ENCODE assay signal across 19 cellular contexts in the genomic region with DNA sequence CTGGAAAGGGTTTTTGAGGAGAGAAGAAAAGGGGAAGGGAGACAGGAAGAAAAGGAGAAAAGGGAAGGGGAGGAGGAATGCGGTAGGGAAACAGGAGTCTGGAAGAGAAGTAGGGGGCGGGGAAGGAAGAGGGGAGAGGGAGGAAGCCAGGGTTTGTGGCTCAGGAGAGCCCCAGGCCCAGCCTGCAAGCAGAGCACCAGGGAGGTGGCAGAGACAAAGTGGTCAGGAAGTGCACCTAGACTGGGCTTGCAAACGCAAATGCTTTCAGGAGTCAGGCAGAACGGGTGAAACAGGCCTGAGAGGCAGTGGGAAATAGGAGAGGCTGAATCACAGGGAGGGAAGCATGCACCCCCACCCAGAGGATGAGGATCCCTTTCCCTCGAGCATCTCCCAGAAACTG.
DNase-seq lines count a peak whose midpoint lies in the region; ATAC-seq, FAIRE-seq and TF ChIP-seq lines count a peak whose summit lies in the region.
"Had no signal": no experiment of that assay in that cellular context is flagged by ENCODE, and none has a peak within 500 bp of the region (broad histone marks: within the 10 kb centered on the region; RNA-seq: fewer than 3 reads in every experiment).

No MANE protein-coding gene starts in this region.

- peak overlapping the region; percentile 70 for H3K4me2 ChIP-seq in HepG2 (ENCODE audit: low read depth, low read length)
- H3K4me2 ChIP-seq in endothelial cell of umbilical vein (ENCODE audit: insufficient read depth, low read length): no peak overlapping the region

- no peak for TF ChIP-seq RAD21 in HepG2 (CRISPR knock-in tag; IDR thresholded peaks at IDR 0.05)

- dilution Hi-C loops in endothelial cell of umbilical vein (cut with MboI; ENCODE audit: extremely low pct_ligation_motif_present, low sequenced_read_pairs): no loop called here

- no peaks in the 10 kb centered on the region for H3K9me1 ChIP-seq in endothelial cell of umbilical vein (replicated peaks; ENCODE audit: control insufficient read depth, extremely low read depth, insufficient read depth, low read length)

- POLR2A ChIA-PET in HepG2 (lab: Yijun Ruan, JAX): no interaction called here
- POLR2A ChIA-PET in endothelial cell of umbilical vein (lab: Charles Lee): no interaction called here
- POLR2A ChIA-PET in naive thymus-derived CD8-positive, alpha-beta T cell (lab: Charles Lee): no interaction called here

- no peaks in the 10 kb centered on the region; a peak in 1 of 5 replicates for H3K27me3 ChIP-seq in HepG2 (ENCODE audit: control insufficient read depth in 1 of 2, insufficient read depth in 2 of 2, low read length in 2 of 2)
- no peaks in the 10 kb centered on the region for H3K27me3 ChIP-seq in right lobe of liver
- H3K27me3 ChIP-seq in endothelial cell of umbilical vein (ENCODE audit: control insufficient read depth in 2 of 2, insufficient read depth in 2 of 2, low read length in 2 of 2): peaks cover 0 to 12% of the 10 kb centered on the region in 2 experiments
- H3K27me3 ChIP-seq in lower lobe of right lung (ENCODE audit: low read depth): no peaks in the 10 kb centered on the region
- no peaks in the 10 kb centered on the region for H3K27me3 ChIP-seq in vagina
- H3K27me3 ChIP-seq: esophagus muscularis mucosa, transverse colon had no signal

- peaks cover 0 to 12% (median 5%) of the 10 kb centered on the region in 3 donors for H3K36me3 Mint-ChIP-seq in naive thymus-derived CD8-positive, alpha-beta T cell

- H3K9me3 ChIP-seq in HepG2 (ENCODE audit: low read length): no peaks in the 10 kb centered on the region
- H3K9me3 ChIP-seq in right lobe of liver: no peaks in the 10 kb centered on the region
- no peaks in the 10 kb centered on the region for H3K9me3 ChIP-seq in endothelial cell of umbilical vein (replicated peaks; ENCODE audit: control insufficient read depth, insufficient read depth, low read length)
- no peaks in the 10 kb centered on the region for H3K9me3 ChIP-seq in lower lobe of right lung
- H3K9me3 ChIP-seq in vagina: no peaks in the 10 kb centered on the region
- H3K9me3 ChIP-seq: esophagus muscularis mucosa, transverse colon had no signal

- H3K4me1 ChIP-seq in HepG2 (ENCODE audit: insufficient read depth, low read length) (peaks cover 38% of the 10 kb centered on the region), right lobe of liver (no peaks in the 10 kb centered on the region), endothelial cell of umbilical vein (ENCODE audit: control insufficient read depth, extremely low read depth, insufficient read depth, low read length) (peaks cover 6% of the 10 kb centered on the region), lower lobe of right lung (peaks cover 14% of the 10 kb centered on the region), vagina (peaks cover 39% of the 10 kb centered on the region)

- peaks cover 3 to 14% (median 10%) of the 10 kb centered on the region in 5 donors for H3K27me3 Mint-ChIP-seq in naive thymus-derived CD8-positive, alpha-beta T cell

- H3K27ac Mint-ChIP-seq in naive thymus-derived CD8-positive, alpha-beta T cell: no peak overlapping the region
- H3K27ac Mint-ChIP-seq: T-helper 1 cell treated with Interleukin-12 subunit alpha and Interleukin-12 subunit beta and Interleukin-4 antibody, amounts not matched to agents 30 μg/mL and 1 μg/mL, for 36 hours had no signal

- peaks cover 0 to 14% (median under 1%) of the 10 kb centered on the region in 9 donors for H3K9me3 Mint-ChIP-seq in naive thymus-derived CD8-positive, alpha-beta T cell

- H3K4me3 ChIP-seq in HepG2 (replicated peaks in 1 of 3; ENCODE audit: insufficient read depth in 1 of 3, low read depth in 2 of 3, low read length in 3 of 3): peak overlapping the region; percentile 17 to 50 (median 47); a peak in 5 of 6 replicates
- H3K4me3 ChIP-seq in right lobe of liver: no peak overlapping the region
- H3K4me3 ChIP-seq in endothelial cell of umbilical vein (replicated peaks in 1 of 3; ENCODE audit: insufficient read depth in 1 of 3, low read depth in 1 of 3, low read length in 3 of 3): no peak overlapping the region
- H3K4me3 ChIP-seq in lower lobe of right lung: no peak overlapping the region
- no peak overlapping the region for H3K4me3 ChIP-seq in vagina
- H3K4me3 ChIP-seq: transverse colon had no signal

- DNase-seq in HepG2 (ENCODE audit: low spot score) (no peak), right lobe of liver (no peak), endothelial cell of umbilical vein (ENCODE audit: low read depth, low spot score) (no peak), lower lobe of right lung (no peak), vagina (ENCODE audit: extremely low spot score in 2 of 2) (no peak), NCI-H1048 (lab: John Stamatoyannopoulos, UW) (no peak)
- no peak for DNase-seq in naive thymus-derived CD8-positive, alpha-beta T cell
- DNase-seq: activated effector memory CD4-positive, alpha-beta T cell treated with Interleukin-2 at 50 U/mL for 16 hours; DMS79 treated with DMSO at 0.1 percent for 48 hours; NCI-H2081; NCI-H69; RPMI8226; transverse colon had no signal

- H3K4me1 Mint-ChIP-seq in naive thymus-derived CD8-positive, alpha-beta T cell: no peaks in the 10 kb centered on the region

- H3K4me3 Mint-ChIP-seq in naive thymus-derived CD8-positive, alpha-beta T cell: no peak overlapping the region
- H3K4me3 Mint-ChIP-seq: T-helper 1 cell treated with Interleukin-12 subunit alpha and Interleukin-12 subunit beta and Interleukin-4 antibody, amounts not matched to agents 30 μg/mL and 1 μg/mL, for 36 hours had no signal

- CTCF ChIA-PET in HepG2 (lab: Yijun Ruan, JAX; ENCODE audit: low intra/inter-chr PET ratio, low total read pairs) (no interaction called here), endothelial cell of umbilical vein (lab: Charles Lee) (no interaction called here)

- H3K9ac ChIP-seq in HepG2 (ENCODE audit: insufficient read depth, low read depth, low read length) (peak overlapping the region; percentile 24; the same call in 1 of the 2 replicates), endothelial cell of umbilical vein (replicated peaks; ENCODE audit: extremely low read depth, insufficient read depth, low read length) (no peak overlapping the region)

- intact Hi-C loops in HepG2 (cut with micrococcal nuclease; ENCODE audit: unreplicated experiment) (no loop called here), right lobe of liver (cut with DNase I) (no loop called here), endothelial cell of umbilical vein (cut with micrococcal nuclease) (no loop called here), lower lobe of right lung (cut with DNase I) (no loop called here), vagina (cut with DNase I) (no loop called here)

- H3K36me3 ChIP-seq in HepG2 (replicated peaks in 1 of 2; ENCODE audit: control insufficient read depth in 1 of 2, insufficient read depth in 2 of 2, low read length in 2 of 2): no peaks in the 10 kb centered on the region
- H3K36me3 ChIP-seq in right lobe of liver: no peaks in the 10 kb centered on the region
- H3K36me3 ChIP-seq in endothelial cell of umbilical vein (ENCODE audit: control insufficient read depth in 2 of 2, extremely low read depth in 1 of 2, insufficient read depth in 2 of 2, low read length in 2 of 2): no peaks in the 10 kb centered on the region
- H3K36me3 ChIP-seq in lower lobe of right lung: no peaks in the 10 kb centered on the region
- H3K36me3 ChIP-seq in vagina: no peaks in the 10 kb centered on the region
- H3K36me3 ChIP-seq: esophagus muscularis mucosa, transverse colon had no signal

- peak; percentile 15 for FAIRE-seq in HepG2 (lab: Jason Lieb, UNC)
- FAIRE-seq in endothelial cell of umbilical vein (lab: Jason Lieb, UNC): no peak
- FAIRE-seq: colon had no signal

- BruUV-seq in HepG2 (replicated peaks; lab: Mats Ljungman, UMichigan) (no TSS peak), endothelial cell of umbilical vein (replicated peaks; lab: Mats Ljungman, UMichigan) (no TSS peak)

- H3K79me2 ChIP-seq in HepG2 (ENCODE audit: insufficient read depth, low read length) (no peaks in the 10 kb centered on the region), endothelial cell of umbilical vein (ENCODE audit: control insufficient read depth, insufficient read depth, low read length) (no peaks in the 10 kb centered on the region)

- no peak for TF ChIP-seq POLR2A in HepG2 (IDR thresholded peaks at IDR 0.05; ENCODE audit: insufficient read depth in 1 of 2, low read depth in 2 of 2, low read length in 2 of 2)
- no peak for TF ChIP-seq POLR2A in right lobe of liver (IDR thresholded peaks at IDR 0.05)
- no peak for TF ChIP-seq POLR2A in endothelial cell of umbilical vein (IDR thresholded peaks at IDR 0.05; ENCODE audit: low read depth, low read length)
- no peak for TF ChIP-seq POLR2A in vagina (IDR thresholded peaks at IDR 0.05)

- in situ Hi-C loops in HepG2 (cut with HindIII; ENCODE audit: extremely low pct_ligation_motif_present, low pct_unique_long_range_greater_than_20kb): no loop called here

- 18% methylated on average over 5 of the region's 5 CpGs for WGBS in HepG2 (ENCODE audit: low lambda C conversion rate)
- WGBS in right lobe of liver (ENCODE audit: insufficient coverage, low coverage, low lambda C conversion rate, missing lambda C conversion rate): 63% methylated on average over 4 of the region's 5 CpGs

- TF ChIP-seq EP300 in HepG2 (IDR thresholded peaks at IDR 0.05; ENCODE audit: low read depth in 2 of 2, low read length in 2 of 2) (no peak), HepG2 (CRISPR knock-in tag; IDR thresholded peaks at IDR 0.05; ENCODE audit: borderline replicate concordance) (no peak)

- peak; percentile 31 for ATAC-seq in HepG2
- ATAC-seq in right lobe of liver: no peak
- no peak for ATAC-seq in lower lobe of right lung
- no peak for ATAC-seq in naive thymus-derived CD8-positive, alpha-beta T cell
- ATAC-seq in HG03439 (IDR thresholded peaks at IDR 0.05; ENCODE audit: unreplicated experiment): no peak
- ATAC-seq: activated CD4-positive, CD25-positive, alpha-beta regulatory T cell treated with anti-CD3 and anti-CD28 coated beads, Interleukin-2, amount 50 U/mL, for 24 hours had no signal

- no peak for TF ChIP-seq CTCF in HepG2 (CRISPR knock-in tag; IDR thresholded peaks at IDR 0.05)
- no peak for TF ChIP-seq CTCF in right lobe of liver (IDR thresholded peaks at IDR 0.05)
- TF ChIP-seq CTCF in endothelial cell of umbilical vein (IDR thresholded peaks at IDR 0.05; ENCODE audit: extremely low read depth in 1 of 2, insufficient read depth in 1 of 2, low read depth in 1 of 2, low read length in 2 of 2): no peak
- TF ChIP-seq CTCF in lower lobe of right lung (IDR thresholded peaks at IDR 0.05): no peak
- no peak for TF ChIP-seq CTCF in vagina (IDR thresholded peaks at IDR 0.05)

- H3K27ac ChIP-seq in HepG2 (ENCODE audit: extremely low read length, insufficient read depth, low read length) (no peak overlapping the region), right lobe of liver (no peak overlapping the region), endothelial cell of umbilical vein (ENCODE audit: insufficient read depth, low read depth, low read length) (no peak overlapping the region), lower lobe of right lung (peak overlapping the region; percentile 6), vagina (peak overlapping the region; percentile 60)
- H3K27ac ChIP-seq: C4-2B, transverse colon had no signal

- H4K20me1 ChIP-seq in HepG2 (ENCODE audit: insufficient read depth, low read length) (no peaks in the 10 kb centered on the region), endothelial cell of umbilical vein (replicated peaks; ENCODE audit: control insufficient read depth, extremely low read depth, insufficient read depth, low read length) (no peaks in the 10 kb centered on the region)

- H2AFZ ChIP-seq in HepG2 (ENCODE audit: low read length): peak overlapping the region; percentile 18
- peak overlapping the region; percentile 40 for H2AFZ ChIP-seq in endothelial cell of umbilical vein (ENCODE audit: low read depth, low read length)

Comparison
In these comparisons a context has a peak if more than half of its experiments do, and no peak if none do; other contexts are left out.
1. H3K4me3 ChIP-seq: peak in HepG2 (3 of 3); none in right lobe of liver (0 of 3), endothelial cell of umbilical vein (0 of 3), lower lobe of right lung (single experiment) and vagina (0 of 2).
2. H3K27ac ChIP-seq: peak in lower lobe of right lung (single experiment) and vagina (single experiment); none in HepG2 (single experiment), right lobe of liver (0 of 3) and endothelial cell of umbilical vein (single experiment).